ENCODE assay signal across 23 cellular contexts in genomic region chr22:44247346-44247745, GRCh38.
"Had no signal": no experiment of that assay in that cellular context is flagged by ENCODE, and none has a peak within 500 bp of the region (broad histone marks: within the 10 kb centered on the region; RNA-seq: fewer than 3 reads in every experiment).

No MANE protein-coding gene starts in this region.

- H3K4me1 ChIP-seq: breast epithelium had no signal

- H3K27ac ChIP-seq: breast epithelium, KMS-11, SK-N-MC, VCaP had no signal

- DNase-seq: activated CD4-positive, alpha-beta memory T cell treated with anti-CD3 and anti-CD28 coated beads, Interleukin-2, amount 10 ng/mL, durations not matched to agents 7 days and 5 days; activated CD4-positive, alpha-beta T cell treated with anti-CD3 and anti-CD28 coated beads, Interleukin-2, amount 50 U/mL, for 1 hour; activated CD4-positive, CD25-positive, alpha-beta regulatory T cell; activated gamma-delta T cell treated with Interleukin-2 at 50 U/mL for 16 hours; activated naive CD4-positive, alpha-beta T cell treated with anti-CD3 and anti-CD28 coated beads, Interleukin-2, amount 10 ng/mL, durations not matched to agents 7 days and 5 days; activated naive CD8-positive, alpha-beta T cell treated with anti-CD3 and anti-CD28 coated beads for 36 hours; activated T-cell treated with anti-CD3 and anti-CD28 coated beads, Interleukin-2, amount 50 U/mL, for 4 hours; aorta; caudate nucleus; NCI-H1092; NCI-H1930; NCI-H2171 treated with DMSO at 0.1 percent for 48 hours; NCI-H226; NCI-H510A; NCI-H526 treated with DMSO at 0.1 percent for 48 hours; NCI-H82; T-cell; T-helper 2 cell; T1000 had no signal

- H3K4me1 Mint-ChIP-seq: activated CD4-positive, alpha-beta memory T cell treated with anti-CD3 and anti-CD28 coated beads, Interleukin-2, amount 10 ng/mL, durations not matched to agents 7 days and 5 days; activated naive CD4-positive, alpha-beta T cell treated with anti-CD3 and anti-CD28 coated beads, Interleukin-2, amount 10 ng/mL, durations not matched to agents 7 days and 5 days; activated naive CD8-positive, alpha-beta T cell treated with anti-CD3 and anti-CD28 coated beads for 36 hours; T-cell had no signal

- H3K4me3 Mint-ChIP-seq: activated CD4-positive, alpha-beta memory T cell treated with anti-CD3 and anti-CD28 coated beads, Interleukin-2, amount 10 ng/mL, durations not matched to agents 7 days and 5 days; activated naive CD4-positive, alpha-beta T cell treated with anti-CD3 and anti-CD28 coated beads, Interleukin-2, amount 10 ng/mL, durations not matched to agents 7 days and 5 days; activated naive CD8-positive, alpha-beta T cell treated with anti-CD3 and anti-CD28 coated beads for 36 hours; activated T-cell treated with anti-CD3 and anti-CD28 coated beads, Interleukin-2, amount 50 U/mL, for 4 hours; T-cell had no signal

- H3K27ac Mint-ChIP-seq: activated CD4-positive, alpha-beta memory T cell treated with anti-CD3 and anti-CD28 coated beads, Interleukin-2, amount 10 ng/mL, durations not matched to agents 7 days and 5 days; activated naive CD4-positive, alpha-beta T cell treated with anti-CD3 and anti-CD28 coated beads, Interleukin-2, amount 10 ng/mL, durations not matched to agents 7 days and 5 days; activated naive CD8-positive, alpha-beta T cell treated with anti-CD3 and anti-CD28 coated beads for 36 hours; T-cell had no signal

- H3K36me3 ChIP-seq: breast epithelium had no signal

- H3K36me3 Mint-ChIP-seq: activated naive CD4-positive, alpha-beta T cell treated with anti-CD3 and anti-CD28 coated beads, Interleukin-2, amount 10 ng/mL, durations not matched to agents 7 days and 5 days had no signal

- H3K4me3 ChIP-seq: breast epithelium, SK-N-MC had no signal
